Comparison of ENCODE assay signal across 27 cellular contexts in genomic region chr1:78493456-78493855, GRCh38. TPM values are rescaled to one million over a fixed set of nuclear protein-coding genes. Genes with fewer than 3 reads are reported as not detected.
DNase-seq lines count a peak whose midpoint lies in the region; ATAC-seq and TF ChIP-seq lines count a peak whose summit lies in the region.
"Had no signal": no experiment of that assay in that cellular context is flagged by ENCODE, and none has a peak within 500 bp of the region (broad histone marks: within the 10 kb centered on the region; RNA-seq: fewer than 3 reads in every experiment).

No MANE protein-coding gene starts in this region.

- H3K9me2 ChIP-seq in PC-3 (replicated peaks; ENCODE audit: low read length), result no peaks in the 10 kb centered on the region

- no peak overlapping the region for H3K4me3 Mint-ChIP-seq in activated T-helper 17 cell treated with anti-CD3 and anti-CD28 coated beads, Interleukin-2, amount 50 U/mL, for 72 hours
- H3K4me3 Mint-ChIP-seq: activated naive CD4-positive, alpha-beta T cell treated with anti-CD3 and anti-CD28 coated beads, Interleukin-2, amount 10 ng/mL, durations not matched to agents 7 days and 5 days; B cell; memory B cell; T-helper 17 cell; type B pancreatic cell had no signal

- H3K36me3 ChIP-seq in PC-3 (ENCODE audit: low read depth, low read length), result no peaks in the 10 kb centered on the region
- no peaks in the 10 kb centered on the region for H3K36me3 ChIP-seq in thoracic aorta
- H3K36me3 ChIP-seq: cardiac muscle cell, neutrophil had no signal

- H3K4me1 ChIP-seq in PC-3 (ENCODE audit: insufficient read depth, low read length), result peaks cover 14% of the 10 kb centered on the region; the same call in 1 of the 2 replicates
- peaks cover 0 to 6% of the 10 kb centered on the region in 2 donors for H3K4me1 ChIP-seq in thoracic aorta (ENCODE audit: control insufficient read depth in 1 of 2, low read depth in 2 of 2)

- no peak overlapping the region for H2AFZ ChIP-seq in PC-3 (ENCODE audit: low read length)

- peak; percentile 11 for DNase-seq in DMS53 (lab: John Stamatoyannopoulos, UW)
- no peak for DNase-seq in DMS53 treated with DMSO at 0.1 percent for 48 hours (lab: John Stamatoyannopoulos, UW; ENCODE audit: unreplicated experiment)
- DNase-seq in PC-3, result no peak
- peak; percentile 56 for DNase-seq in fibroblast of villous mesenchyme (ENCODE audit: low read depth)
- DNase-seq in thoracic aorta (ENCODE audit: low spot score), result no peak
- DNase-seq in NCI-H345 treated with DMSO at 0.1 percent for 48 hours (lab: John Stamatoyannopoulos, UW; ENCODE audit: unreplicated experiment), result no peak
- DNase-seq in middle frontal gyrus (ENCODE audit: extremely low spot score, low spot score), result no peak
- DNase-seq: 8988T; activated CD4-positive, alpha-beta T cell treated with anti-CD3 and anti-CD28 coated beads for 4 hours; activated naive CD4-positive, alpha-beta T cell treated with anti-CD3 and anti-CD28 coated beads, Interleukin-2, amount 10 ng/mL, durations not matched to agents 7 days and 5 days; activated T-cell treated with anti-CD3 and anti-CD28 coated beads, Interleukin-2, amount 50 U/mL, for 48 hours; anterior cingulate cortex; dermis blood vessel endothelial cell; head of caudate nucleus; left colon; NCI-H187 treated with DMSO at 0.1 percent for 48 hours; NCI-H2227 treated with DMSO at 0.1 percent for 48 hours; T-helper 17 cell had no signal

- peaks cover 30% of the 10 kb centered on the region for H3K27me3 Mint-ChIP-seq in activated T-helper 17 cell treated with anti-CD3 and anti-CD28 coated beads, Interleukin-2, amount 50 U/mL, for 72 hours

- no peaks in the 10 kb centered on the region for H3K36me3 Mint-ChIP-seq in activated T-helper 17 cell treated with anti-CD3 and anti-CD28 coated beads, Interleukin-2, amount 50 U/mL, for 72 hours (ENCODE audit: low read depth)
- H3K36me3 Mint-ChIP-seq: activated naive CD4-positive, alpha-beta T cell treated with anti-CD3 and anti-CD28 coated beads, Interleukin-2, amount 10 ng/mL, durations not matched to agents 7 days and 5 days; memory B cell; type B pancreatic cell had no signal

- no peaks in the 10 kb centered on the region for H4K20me1 ChIP-seq in PC-3 (ENCODE audit: low read length)

- H3K27ac ChIP-seq in PC-3 (ENCODE audit: low read length) (no peak overlapping the region), thoracic aorta (no peak overlapping the region)
- H3K27ac ChIP-seq: cardiac muscle cell, neutrophil, RWPE1 had no signal

- intact Hi-C loops in PC-3 (cut with micrococcal nuclease), result loop anchor here (5.0 kb wide), 1 partner anchor 361 kb away; no protein-coding TSS in a partner anchor

- ATAC-seq in PC-3 (no peak), thoracic aorta (ENCODE audit: insufficient number of reproducible peaks, low FRiP score, low read depth) (no peak)
- ATAC-seq in activated T-helper 17 cell treated with anti-CD3 and anti-CD28 coated beads, Interleukin-2, amount 50 U/mL, for 72 hours (replicated peaks), result no peak
- ATAC-seq: K562, left colon, T-helper 17 cell had no signal

- H3K9me3 ChIP-seq in PC-3 (ENCODE audit: low read length) (no peaks in the 10 kb centered on the region), thoracic aorta (no peaks in the 10 kb centered on the region)
- H3K9me3 ChIP-seq: neutrophil had no signal

- peak overlapping the region; percentile 86 for H3K4me2 ChIP-seq in PC-3 (ENCODE audit: low read length)

- no peaks in the 10 kb centered on the region for H3F3A ChIP-seq in PC-3 (ENCODE audit: low read length, unreplicated experiment)

- H3K9ac ChIP-seq in PC-3 (ENCODE audit: low read length), result no peak overlapping the region

- POLR2A ChIA-PET in PC-3 (lab: Charles Lee; ENCODE audit: unreplicated experiment), result no interaction called here

- no peaks in the 10 kb centered on the region for H3K4me1 Mint-ChIP-seq in activated T-helper 17 cell treated with anti-CD3 and anti-CD28 coated beads, Interleukin-2, amount 50 U/mL, for 72 hours
- H3K4me1 Mint-ChIP-seq: activated naive CD4-positive, alpha-beta T cell treated with anti-CD3 and anti-CD28 coated beads, Interleukin-2, amount 10 ng/mL, durations not matched to agents 7 days and 5 days; B cell; memory B cell had no signal

- TF ChIP-seq CTCF in PC-3 (conservative IDR thresholded peaks at IDR 0.05; ENCODE audit: low read depth, low read length) (no peak), fibroblast of villous mesenchyme (IDR thresholded peaks at IDR 0.05; ENCODE audit: insufficient read depth, low read depth, low read length) (no peak), thoracic aorta (IDR thresholded peaks at IDR 0.05) (no peak)

- H3K4me3 ChIP-seq in PC-3 (ENCODE audit: low read length), result peak overlapping the region; percentile 78
- no peak overlapping the region for H3K4me3 ChIP-seq in fibroblast of villous mesenchyme (ENCODE audit: low read depth, low read length)
- peak overlapping the region; percentile 1 for H3K4me3 ChIP-seq in thoracic aorta
- H3K4me3 ChIP-seq: cardiac muscle cell, K562 had no signal

- no TSS peak for BruUV-seq in PC-3 (replicated peaks; lab: Mats Ljungman, UMichigan)

- no peak overlapping the region for H3K27ac Mint-ChIP-seq in activated T-helper 17 cell treated with anti-CD3 and anti-CD28 coated beads, Interleukin-2, amount 50 U/mL, for 72 hours
- H3K27ac Mint-ChIP-seq: activated naive CD4-positive, alpha-beta T cell treated with anti-CD3 and anti-CD28 coated beads, Interleukin-2, amount 10 ng/mL, durations not matched to agents 7 days and 5 days; B cell; memory B cell; T-helper 17 cell; type B pancreatic cell had no signal

- H3K27me3 ChIP-seq in PC-3 (ENCODE audit: low read length) (no peaks in the 10 kb centered on the region), thoracic aorta (replicated peaks; ENCODE audit: insufficient read depth) (no peaks in the 10 kb centered on the region)

- H3K79me2 ChIP-seq in PC-3 (ENCODE audit: low read length), result peaks cover 67% of the 10 kb centered on the region

- H3K9me3 Mint-ChIP-seq in activated T-helper 17 cell treated with anti-CD3 and anti-CD28 coated beads, Interleukin-2, amount 50 U/mL, for 72 hours, result no peaks in the 10 kb centered on the region
- H3K9me3 Mint-ChIP-seq: activated naive CD4-positive, alpha-beta T cell treated with anti-CD3 and anti-CD28 coated beads, Interleukin-2, amount 10 ng/mL, durations not matched to agents 7 days and 5 days; type B pancreatic cell had no signal

- CTCF ChIA-PET in PC-3 (lab: Charles Lee), result no interaction called here

RNA-seq across cellular contexts. Expression of gene PTGFR, which starts 2.7 kb away (rescaled TPM):
- total RNA-seq in PC-3 (2014; rRNA removed) (6.8 and 7.8 TPM in 2 replicates), fibroblast of villous mesenchyme (7.7 and 11.7 TPM in 2 replicates), thoracic aorta (1 to 10 TPM; 3.5 to 8.7 TPM)
- total RNA-seq in activated T-helper 17 cell treated with anti-CD3 and anti-CD28 coated beads, Interleukin-2, amount 50 U/mL, for 72 hours, result not detected
- total RNA-seq: B cell, cardiac muscle cell, HT-29, T-helper 17 cell had no signal

Comparison
In these comparisons a context has a peak if more than half of its experiments do, and no peak if none do; other contexts are left out.
1. DNase-seq: peak in DMS53 (single experiment) and fibroblast of villous mesenchyme (single experiment); none in DMS53 treated with DMSO at 0.1 percent for 48 hours (single experiment), PC-3 (single experiment), thoracic aorta (single experiment), NCI-H345 treated with DMSO at 0.1 percent for 48 hours (single experiment) and middle frontal gyrus (single experiment).